8 cellular contexts compared by ENCODE assay signal in the genomic region with DNA sequence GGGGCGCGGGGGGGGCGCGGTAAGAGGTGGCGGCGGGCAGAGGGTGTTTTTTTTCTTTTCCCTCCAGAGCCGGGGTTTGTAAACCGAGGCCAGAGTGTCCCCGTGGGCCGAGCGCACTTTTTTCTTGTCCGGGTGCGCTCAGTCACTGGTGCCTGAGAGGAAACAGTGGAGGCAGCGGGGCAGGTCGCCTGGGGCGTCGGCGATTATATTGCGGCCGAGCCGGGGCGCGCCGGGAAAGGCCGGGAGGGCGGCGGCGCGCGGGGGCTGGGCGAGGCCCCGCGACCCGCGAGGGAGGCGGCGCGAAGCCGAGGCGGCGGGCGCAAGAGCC. TPM values are rescaled to one million over a fixed set of nuclear protein-coding genes. Genes with fewer than 3 reads are reported as not detected.
A peak's percentile ranks its signal among the peaks of the same experiment; 100 is the strongest.
DNase-seq lines count a peak whose midpoint lies in the region; ATAC-seq and TF ChIP-seq lines count a peak whose summit lies in the region.
"Had no signal": no experiment of that assay in that cellular context is flagged by ENCODE, and none has a peak within 500 bp of the region (broad histone marks: within the 10 kb centered on the region; RNA-seq: fewer than 3 reads in every experiment).

No MANE protein-coding gene starts in this region.

- H3K36me3 ChIP-seq in WERI-Rb-1, result no peaks in the 10 kb centered on the region
- no peaks in the 10 kb centered on the region for H3K36me3 ChIP-seq in subcutaneous abdominal adipose tissue (ENCODE audit: control insufficient read depth in 5 of 5, insufficient read depth in 5 of 5, low read length in 5 of 5)

- H3K4me3 Mint-ChIP-seq in HFFc6, result peak overlapping the region; percentile 68

- H3K4me1 ChIP-seq in subcutaneous abdominal adipose tissue (ENCODE audit: control insufficient read depth in 5 of 5, insufficient read depth in 5 of 5, low read length in 5 of 5), result peaks cover 0 to 49% (median 40%) of the 10 kb centered on the region in 5 donors

- H3K27me3 ChIP-seq in WERI-Rb-1 (ENCODE audit: insufficient read depth, low read depth, severe bottlenecking) (peaks cover 94% of the 10 kb centered on the region), subcutaneous abdominal adipose tissue (ENCODE audit: control insufficient read depth in 5 of 5, insufficient read depth in 4 of 5, low read length in 5 of 5) (peaks cover 0 to 39% (median 7%) of the 10 kb centered on the region in 5 donors)

- ATAC-seq in left colon, result peak; percentile 69
- ATAC-seq in HG03135 (IDR thresholded peaks at IDR 0.05; ENCODE audit: unreplicated experiment), result no peak
- ATAC-seq in GM21447 (IDR thresholded peaks at IDR 0.05; ENCODE audit: unreplicated experiment), result no peak

- DNase-seq in HFFc6 (no peak), WERI-Rb-1 (no peak), left colon (peak in 1 of 2 donors; percentile 67), RPMI8226 (no peak)

- peaks cover 9% of the 10 kb centered on the region for H3K9me3 ChIP-seq in WERI-Rb-1 (ENCODE audit: severe bottlenecking)
- no peaks in the 10 kb centered on the region for H3K9me3 ChIP-seq in subcutaneous abdominal adipose tissue (ENCODE audit: control insufficient read depth in 5 of 5, low read length in 5 of 5)

- H3K27ac Mint-ChIP-seq in HFFc6, result no peak overlapping the region

- peaks cover 16% of the 10 kb centered on the region; the same call in 1 of the 2 replicates for H3K36me3 Mint-ChIP-seq in HFFc6 (ENCODE audit: low read depth)

- peak overlapping the region in 1 of 5 donors; percentile 62 for H3K9ac ChIP-seq in subcutaneous abdominal adipose tissue (ENCODE audit: low read length in 5 of 5)

- H3K4me1 Mint-ChIP-seq in HFFc6 (ENCODE audit: low read depth), result peaks cover 52% of the 10 kb centered on the region

- no peaks in the 10 kb centered on the region for H3K9me3 Mint-ChIP-seq in HFFc6

- H3K4me3 ChIP-seq in WERI-Rb-1 (ENCODE audit: low read depth, low read length), result 0 out of 2 replicates have a peak overlapping the region, but pooled peaks have one; percentile 5
- H3K4me3 ChIP-seq in subcutaneous abdominal adipose tissue (ENCODE audit: low read depth in 1 of 5, low read length in 5 of 5), result peak overlapping the region in 4 of 5 donors; percentile 41 to 83 (median 71)

- no peak overlapping the region for H3K27ac ChIP-seq in WERI-Rb-1
- H3K27ac ChIP-seq in subcutaneous abdominal adipose tissue (ENCODE audit: low read depth, low read length), result peak overlapping the region; percentile 62

- intact Hi-C loops in left colon (cut with DNase I, micrococcal nuclease), result loop anchor here (5.0 to 10.0 kb wide), 3 partner anchors 515 to 1018 kb away; no protein-coding TSS in a partner anchor

- H3K27me3 Mint-ChIP-seq in HFFc6 (ENCODE audit: insufficient read depth), result peaks cover 32% of the 10 kb centered on the region

- TF ChIP-seq CTCF in HFFc6 (IDR thresholded peaks at IDR 0.05), result no peak
- no peak for TF ChIP-seq CTCF in WERI-Rb-1 (IDR thresholded peaks at IDR 0.05; ENCODE audit: low read depth, low read length)

RNA-seq across cellular contexts. Expression of gene HOXD8, which starts 0.3 kb away (rescaled TPM):
- 1 to 10 TPM; 2.3 to 5.1 (median 4.6) TPM for total RNA-seq in HFFc6 (2021; fragmentation: NEBNext Ultra II Directional; extraction: Animal tissue kit (Norgen Biotek cat#: 25700))
- 1 to 10 TPM; 6.2 to 9.8 TPM for total RNA-seq in left colon
- total RNA-seq: T-helper 2 cell treated with Interferon-gamma antibody and Interleukin-4, amounts not matched to agents 100 ng/mL and 5 ng/mL, for 36 hours had no signal

RNA-seq across cellular contexts. Expression of gene HOXD9, which starts 7.3 kb away (rescaled TPM):
- 1 to 10 TPM; 2.1 to 2.7 (median 2.4) TPM for total RNA-seq in HFFc6 (2021; fragmentation: NEBNext Ultra II Directional; extraction: Animal tissue kit (Norgen Biotek cat#: 25700))
- 1 to 10 TPM; 1.4 to 5.8 TPM for total RNA-seq in left colon
- total RNA-seq: T-helper 2 cell treated with Interferon-gamma antibody and Interleukin-4, amounts not matched to agents 100 ng/mL and 5 ng/mL, for 36 hours had no signal

RNA-seq across cellular contexts. Expression of gene HOXD10, which starts 13.2 kb away (rescaled TPM):
- total RNA-seq in HFFc6 (2021; fragmentation: NEBNext Ultra II Directional; extraction: Animal tissue kit (Norgen Biotek cat#: 25700)), result 10 to 100 TPM; 10.9 to 14.5 (median 12.8) TPM
- total RNA-seq in left colon, result 10 to 100 TPM in 1 of 2 donors, 1 to 10 TPM in 1; 1.0 to 14.8 TPM
- total RNA-seq: T-helper 2 cell treated with Interferon-gamma antibody and Interleukin-4, amounts not matched to agents 100 ng/mL and 5 ng/mL, for 36 hours had no signal

RNA-seq across cellular contexts. Expression of gene HOXD4, which starts 21.6 kb away (rescaled TPM):
- total RNA-seq in HFFc6 (2021; fragmentation: NEBNext Ultra II Directional; extraction: Animal tissue kit (Norgen Biotek cat#: 25700)), result under 1 TPM in 4 of 6 experiments, not detected in 2; 0.40 to 0.69 (median 0.57) TPM
- total RNA-seq in left colon, result 1 to 10 TPM; 3.8 to 9.7 TPM
- total RNA-seq: T-helper 2 cell treated with Interferon-gamma antibody and Interleukin-4, amounts not matched to agents 100 ng/mL and 5 ng/mL, for 36 hours had no signal

RNA-seq across cellular contexts. Expression of gene HOXD11, which starts 22.7 kb away (rescaled TPM):
- 10 to 100 TPM in 1 of 6 experiments, 1 to 10 TPM in 5; 6.0 to 10.2 (median 7.6) TPM for total RNA-seq in HFFc6 (2021; fragmentation: NEBNext Ultra II Directional; extraction: Animal tissue kit (Norgen Biotek cat#: 25700))
- total RNA-seq in left colon, result 1 to 10 TPM in 1 of 2 donors, under 1 TPM in 1; 0.37 to 4.2 TPM
- total RNA-seq: T-helper 2 cell treated with Interferon-gamma antibody and Interleukin-4, amounts not matched to agents 100 ng/mL and 5 ng/mL, for 36 hours had no signal
